10 cellular contexts compared by ENCODE assay signal in genomic region chr13:51542358-51542972, GRCh38. TPM values are rescaled to one million over a fixed set of nuclear protein-coding genes. Genes with fewer than 3 reads are reported as not detected.
DNase-seq lines count a peak whose midpoint lies in the region; ATAC-seq and TF ChIP-seq lines count a peak whose summit lies in the region.
"Had no signal": no experiment of that assay in that cellular context is flagged by ENCODE, and none has a peak within 500 bp of the region (broad histone marks: within the 10 kb centered on the region; RNA-seq: fewer than 3 reads in every experiment).

No MANE protein-coding gene starts in this region.

- H3K9me3 ChIP-seq in MG63 = no peaks in the 10 kb centered on the region
- H3K9me3 ChIP-seq in stomach = no peaks in the 10 kb centered on the region
- H3K9me3 ChIP-seq in T-helper 17 cell (ENCODE audit: control insufficient read depth, low read length, poor library complexity, severe bottlenecking) = no peaks in the 10 kb centered on the region

- no peaks in the 10 kb centered on the region; the same call in 1 of the 2 replicates for H3K27me3 Mint-ChIP-seq in WTC11 (ENCODE audit: low read depth)
- no peaks in the 10 kb centered on the region for H3K27me3 Mint-ChIP-seq in T-helper 17 cell
- H3K27me3 Mint-ChIP-seq: natural killer cell treated with Interleukin-12 subunit alpha and Interleukin-12 subunit beta and Interleukin-15 and Interleukin-18, amount 100 ng/mL, for 72 hours had no signal

- H3K36me3 ChIP-seq in MG63 (no peaks in the 10 kb centered on the region), stomach (no peaks in the 10 kb centered on the region)

- DNase-seq in MG63 (peak; percentile 45), WTC11 (ENCODE audit: low spot score) (peak; percentile 24), left kidney (ENCODE audit: low read depth, low spot score) (peak; percentile 45), stomach (peak; percentile 32), T-helper 17 cell (no peak)

- POLR2A ChIA-PET in WTC11 (lab: Charles Lee) = interaction anchor here (0.6 to 0.7 kb wide), 2 partner anchors 99 to 308 kb away, joined by 4 to 6 read pairs; no protein-coding TSS in a partner anchor

- H3K27me3 ChIP-seq in MG63 (no peaks in the 10 kb centered on the region), stomach (no peaks in the 10 kb centered on the region)

- intact Hi-C loops in stomach (cut with DNase I; ENCODE audit: low total_unique reads) = no loop called here

- peaks cover 0 to 38% (median 17%) of the 10 kb centered on the region in 4 donors for H3K4me1 ChIP-seq in stomach

- TF ChIP-seq POLR2A in stomach (IDR thresholded peaks at IDR 0.05) (no peak), GM18505 (IDR thresholded peaks at IDR 0.05; ENCODE audit: borderline replicate concordance, extremely low read depth, insufficient read depth, insufficient read length) (no peak)

- peak overlapping the region; percentile 2 to 75 (median 31) for H3K27ac ChIP-seq in stomach
- H3K27ac ChIP-seq: KMS-11 had no signal

- 0 out of 2 replicates have a peak, but pooled peaks cover 4% of the 10 kb centered on the region for H3K9me3 Mint-ChIP-seq in WTC11
- H3K9me3 Mint-ChIP-seq: activated naive CD4-positive, alpha-beta T cell treated with anti-CD3 and anti-CD28 coated beads, Interleukin-2, amount 50 U/mL, for 72 hours; natural killer cell treated with Interleukin-12 subunit alpha and Interleukin-12 subunit beta and Interleukin-15 and Interleukin-18, amount 100 ng/mL, for 72 hours had no signal

- H3K36me3 Mint-ChIP-seq in WTC11 (no peaks in the 10 kb centered on the region), T-helper 17 cell (ENCODE audit: low read depth) (no peaks in the 10 kb centered on the region)
- H3K36me3 Mint-ChIP-seq: activated naive CD4-positive, alpha-beta T cell treated with anti-CD3 and anti-CD28 coated beads, Interleukin-2, amount 50 U/mL, for 72 hours; natural killer cell treated with Interleukin-12 subunit alpha and Interleukin-12 subunit beta and Interleukin-15 and Interleukin-18, amount 100 ng/mL, for 72 hours had no signal

- H3K4me1 Mint-ChIP-seq in WTC11 = peaks cover 30% of the 10 kb centered on the region
- H3K4me1 Mint-ChIP-seq in T-helper 17 cell = peaks cover 16% of the 10 kb centered on the region

- H3K27ac Mint-ChIP-seq in WTC11 (no peak overlapping the region), T-helper 17 cell (no peak overlapping the region)
- H3K27ac Mint-ChIP-seq: activated naive CD4-positive, alpha-beta T cell treated with anti-CD3 and anti-CD28 coated beads, Interleukin-2, amount 50 U/mL, for 72 hours had no signal

- TF ChIP-seq EP300 in stomach (IDR thresholded peaks at IDR 0.05) = no peak

- H3K4me3 ChIP-seq in MG63 = no peak overlapping the region
- peak overlapping the region; percentile 11 to 16 (median 13) for H3K4me3 ChIP-seq in stomach

- ATAC-seq in WTC11 (peak; percentile 83), T-helper 17 cell (no peak), GM18505 (IDR thresholded peaks at IDR 0.05; ENCODE audit: unreplicated experiment) (no peak), HG03025 (IDR thresholded peaks at IDR 0.05; ENCODE audit: low FRiP score, unreplicated experiment) (no peak)
- ATAC-seq: activated naive CD4-positive, alpha-beta T cell treated with anti-CD3 and anti-CD28 coated beads, Interleukin-2, amount 50 U/mL, for 72 hours; natural killer cell treated with Interleukin-12 subunit alpha and Interleukin-12 subunit beta and Interleukin-15 and Interleukin-18, amount 100 ng/mL, for 72 hours had no signal

- WGBS in stomach, 5 donors = 15 to 34% (median 18%) methylated on average over 7 of the region's 7 CpGs

- H3K4me3 Mint-ChIP-seq in WTC11 (no peak overlapping the region), T-helper 17 cell (no peak overlapping the region)
- H3K4me3 Mint-ChIP-seq: natural killer cell treated with Interleukin-12 subunit alpha and Interleukin-12 subunit beta and Interleukin-15 and Interleukin-18, amount 100 ng/mL, for 72 hours had no signal

- CTCF ChIA-PET in WTC11 (lab: Charles Lee) = interaction anchor here (0.7 to 1.6 kb wide), 2 partner anchors 68 to 255 kb away, joined by 4 to 5 read pairs; no protein-coding TSS in a partner anchor

- TF ChIP-seq CTCF in WTC11 (IDR thresholded peaks at IDR 0.05) (no peak), stomach (IDR thresholded peaks at IDR 0.05) (no peak)

TF ChIP-seq in WTC11, 78 proteins besides CTCF, POLR2A, EP300 and RAD21 (continues in another document):
- TF ChIP-seq MXD4 (CRISPR knock-in tag; IDR thresholded peaks at IDR 0.05; ENCODE audit: borderline replicate concordance) (no peak), PREB (CRISPR knock-in tag; IDR thresholded peaks at IDR 0.05; ENCODE audit: borderline replicate concordance) (no peak), ZMAT4 (CRISPR knock-in tag; IDR thresholded peaks at IDR 0.05) (no peak), ERG (CRISPR knock-in tag; IDR thresholded peaks at IDR 0.05) (no peak), SMAD4 (CRISPR knock-in tag; IDR thresholded peaks at IDR 0.05) (no peak), TCF7 (CRISPR knock-in tag; IDR thresholded peaks at IDR 0.05; ENCODE audit: low read depth) (no peak), ZNF512 (CRISPR knock-in tag; IDR thresholded peaks at IDR 0.05; ENCODE audit: borderline replicate concordance) (no peak)
- TF ChIP-seq, protein P1, sequence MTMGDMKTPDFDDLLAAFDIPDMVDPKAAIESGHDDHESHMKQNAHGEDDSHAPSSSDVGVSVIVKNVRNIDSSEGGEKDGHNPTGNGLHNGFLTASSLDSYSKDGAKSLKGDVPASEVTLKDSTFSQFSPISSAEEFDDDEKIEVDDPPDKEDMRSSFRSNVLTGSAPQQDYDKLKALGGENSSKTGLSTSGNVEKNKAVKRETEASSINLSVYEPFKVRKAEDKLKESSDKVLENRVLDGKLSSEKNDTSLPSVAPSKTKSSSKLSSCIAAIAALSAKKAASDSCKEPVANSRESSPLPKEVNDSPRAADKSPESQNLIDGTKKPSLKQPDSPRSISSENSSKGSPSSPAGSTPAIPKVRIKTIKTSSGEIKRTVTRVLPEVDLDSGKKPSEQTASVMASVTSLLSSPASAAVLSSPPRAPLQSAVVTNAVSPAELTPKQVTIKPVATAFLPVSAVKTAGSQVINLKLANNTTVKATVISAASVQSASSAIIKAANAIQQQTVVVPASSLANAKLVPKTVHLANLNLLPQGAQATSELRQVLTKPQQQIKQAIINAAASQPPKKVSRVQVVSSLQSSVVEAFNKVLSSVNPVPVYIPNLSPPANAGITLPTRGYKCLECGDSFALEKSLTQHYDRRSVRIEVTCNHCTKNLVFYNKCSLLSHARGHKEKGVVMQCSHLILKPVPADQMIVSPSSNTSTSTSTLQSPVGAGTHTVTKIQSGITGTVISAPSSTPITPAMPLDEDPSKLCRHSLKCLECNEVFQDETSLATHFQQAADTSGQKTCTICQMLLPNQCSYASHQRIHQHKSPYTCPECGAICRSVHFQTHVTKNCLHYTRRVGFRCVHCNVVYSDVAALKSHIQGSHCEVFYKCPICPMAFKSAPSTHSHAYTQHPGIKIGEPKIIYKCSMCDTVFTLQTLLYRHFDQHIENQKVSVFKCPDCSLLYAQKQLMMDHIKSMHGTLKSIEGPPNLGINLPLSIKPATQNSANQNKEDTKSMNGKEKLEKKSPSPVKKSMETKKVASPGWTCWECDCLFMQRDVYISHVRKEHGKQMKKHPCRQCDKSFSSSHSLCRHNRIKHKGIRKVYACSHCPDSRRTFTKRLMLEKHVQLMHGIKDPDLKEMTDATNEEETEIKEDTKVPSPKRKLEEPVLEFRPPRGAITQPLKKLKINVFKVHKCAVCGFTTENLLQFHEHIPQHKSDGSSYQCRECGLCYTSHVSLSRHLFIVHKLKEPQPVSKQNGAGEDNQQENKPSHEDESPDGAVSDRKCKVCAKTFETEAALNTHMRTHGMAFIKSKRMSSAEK (CRISPR knock-in tag; IDR thresholded peaks at IDR 0.05; ENCODE audit: borderline replicate concordance) = no peak

RNA-seq across cellular contexts. Expression of gene WDFY2, which starts 41.8 kb away (rescaled TPM):
- 0.91 and 1.8 TPM in 2 replicates for total RNA-seq in MG63 (2014; rRNA removed; shearing (Covaris generic); ENCODE audit: low replicate concordance)
- total RNA-seq in WTC11 (2021) (22.6 to 25.7 TPM (median 23.7 TPM) in 3 replicates), stomach (10 to 100 TPM in 4 of 5 donors, 1 to 10 TPM in 1; 1.4 to 22.6 (median 19.8) TPM), T-helper 17 cell (10 to 100 TPM; 41.5 to 52.2 TPM)
- 1 to 10 TPM; 2.0 to 4.7 (median 4.6) TPM for polyA plus RNA-seq in stomach

Comparison
In these comparisons a context has a peak if more than half of its experiments do, and no peak if none do; other contexts are left out.
1. DNase-seq: peak in MG63 (single experiment), WTC11 (single experiment), left kidney (single experiment) and stomach (single experiment); none in T-helper 17 cell (0 of 3).